ENCODE assay signal across 8 cellular contexts in genomic region chrX:17377047-17377692, GRCh38. TPM values are rescaled to one million over a fixed set of nuclear protein-coding genes. Genes with fewer than 3 reads are reported as not detected.
DNase-seq lines count a peak whose midpoint lies in the region; ATAC-seq and TF ChIP-seq lines count a peak whose summit lies in the region.

No MANE protein-coding gene starts in this region.

- TF ChIP-seq CTCF in ascending aorta (IDR thresholded peaks at IDR 0.05): no peak

- peaks cover 0 to 3% of the 10 kb centered on the region in 2 donors for H3K9me3 ChIP-seq in ascending aorta

- intact Hi-C loops in ascending aorta (cut with DNase I): loop anchor here (2.0 to 10.0 kb wide), 5 partner anchors 38 to 550 kb away; partner anchors contain the start of gene SCML1

- in situ Hi-C loops in Caki2 (cut with HindIII; ENCODE audit: low pct_unique_long_range_greater_than_20kb, low sequenced_read_pairs): no loop called here

- no peak for ATAC-seq in GM21723 (IDR thresholded peaks at IDR 0.05; ENCODE audit: unreplicated experiment)

- H3K27ac ChIP-seq in ascending aorta: peak overlapping the region; percentile 19 to 72

- peak; percentile 69 for DNase-seq in Caki2 (ENCODE audit: low read depth)
- peak; percentile 8 for DNase-seq in NCI-H1436 treated with DMSO at 0.1 percent for 48 hours (lab: John Stamatoyannopoulos, UW)
- DNase-seq in ascending aorta (ENCODE audit: low spot score in 2 of 2): peak in 1 of 2 donors; percentile 77
- DNase-seq in islet precursor cell: peak; percentile 76
- DNase-seq in superior temporal gyrus (ENCODE audit: extremely low spot score): peak; percentile 8
- DNase-seq in globus pallidus (ENCODE audit: low spot score): no peak
- DNase-seq in SIG-M5 (lab: John Stamatoyannopoulos, UW): no peak

- no peaks in the 10 kb centered on the region for H3K4me1 ChIP-seq in ascending aorta

- no peaks in the 10 kb centered on the region for H3K36me3 ChIP-seq in ascending aorta

- peak overlapping the region; percentile 64 to 76 for H3K4me3 ChIP-seq in ascending aorta

- H3K27me3 ChIP-seq in ascending aorta: no peaks in the 10 kb centered on the region

RNA-seq across cellular contexts. Expression of gene NHS, which starts 2.2 kb away (rescaled TPM):
- total RNA-seq in Caki2 (2014; rRNA removed; shearing (Covaris generic); ENCODE audit: low replicate concordance): 2.4 TPM in 2 replicates
- 8.8 TPM for total RNA-seq in ascending aorta

Comparison
In these comparisons a context has a peak if more than half of its experiments do, and no peak if none do; other contexts are left out.
1. DNase-seq: peak in Caki2 (single experiment), NCI-H1436 treated with DMSO at 0.1 percent for 48 hours (single experiment), islet precursor cell (single experiment) and superior temporal gyrus (single experiment); none in globus pallidus (single experiment) and SIG-M5 (single experiment).